ENCODE assay signal across 12 cellular contexts in genomic region chr3:133444071-133444774, GRCh38. TPM values are rescaled to one million over a fixed set of nuclear protein-coding genes. Genes with fewer than 3 reads are reported as not detected.
DNase-seq lines count a peak whose midpoint lies in the region; ATAC-seq, FAIRE-seq and TF ChIP-seq lines count a peak whose summit lies in the region.
"Had no signal": no experiment of that assay in that cellular context is flagged by ENCODE, and none has a peak within 500 bp of the region (broad histone marks: within the 10 kb centered on the region; RNA-seq: fewer than 3 reads in every experiment).

No MANE protein-coding gene starts in this region.

- H3K9me3 Mint-ChIP-seq in activated CD4-positive, alpha-beta T cell treated with anti-CD3 and anti-CD28 coated beads, Interleukin-2, amount 10 ng/mL, durations not matched to agents 7 days and 5 days: peaks cover 10% of the 10 kb centered on the region
- H3K9me3 Mint-ChIP-seq in stimulated activated memory B cell treated with anti-CD40 and anti-IgM and Interleukin-4, amounts not matched to agents 10 μg/mL and 1 μg/mL and 100 μg/mL, for 72 hours: peaks cover 7% of the 10 kb centered on the region
- peaks cover 0 to 5% (median 4%) of the 10 kb centered on the region in 5 donors for H3K9me3 Mint-ChIP-seq in CD8-positive, alpha-beta memory T cell

- H3K4me1 Mint-ChIP-seq in activated CD4-positive, alpha-beta T cell treated with anti-CD3 and anti-CD28 coated beads, Interleukin-2, amount 10 ng/mL, durations not matched to agents 7 days and 5 days: peaks cover 47% of the 10 kb centered on the region
- H3K4me1 Mint-ChIP-seq in stimulated activated memory B cell treated with anti-CD40 and anti-IgM and Interleukin-4, amounts not matched to agents 10 μg/mL and 1 μg/mL and 100 μg/mL, for 72 hours: peaks cover 69% of the 10 kb centered on the region
- peaks cover 33 to 46% (median 41%) of the 10 kb centered on the region in 3 donors for H3K4me1 Mint-ChIP-seq in CD8-positive, alpha-beta memory T cell

- H3K36me3 Mint-ChIP-seq in activated CD4-positive, alpha-beta T cell treated with anti-CD3 and anti-CD28 coated beads, Interleukin-2, amount 10 ng/mL, durations not matched to agents 7 days and 5 days (ENCODE audit: low read depth): peaks cover 13% of the 10 kb centered on the region
- peaks cover 8% of the 10 kb centered on the region for H3K36me3 Mint-ChIP-seq in stimulated activated memory B cell treated with anti-CD40 and anti-IgM and Interleukin-4, amounts not matched to agents 10 μg/mL and 1 μg/mL and 100 μg/mL, for 72 hours
- H3K36me3 Mint-ChIP-seq in CD8-positive, alpha-beta memory T cell: peaks cover 3 to 14% (median 3%) of the 10 kb centered on the region in 3 donors

- H3K36me3 ChIP-seq in bronchial epithelial cell (ENCODE audit: control insufficient read depth, insufficient read depth, low read length): no peaks in the 10 kb centered on the region
- no peaks in the 10 kb centered on the region for H3K36me3 ChIP-seq in CD8-positive, alpha-beta memory T cell (ENCODE audit: insufficient read depth, low read length)
- H3K36me3 ChIP-seq: BLaER1 treated with 17β-estradiol and CSF1 and Interleukin-3, amounts not matched to agents 10 nM and 100 nM; lower lobe of right lung had no signal

- ATAC-seq in stimulated activated memory B cell treated with anti-CD40 and anti-IgM and Interleukin-4, amounts not matched to agents 10 μg/mL and 1 μg/mL and 100 μg/mL, for 72 hours: no peak

- H3K27me3 ChIP-seq in bronchial epithelial cell (ENCODE audit: control insufficient read depth, insufficient read depth, low read length): no peaks in the 10 kb centered on the region
- H3K27me3 ChIP-seq in CD8-positive, alpha-beta memory T cell (ENCODE audit: insufficient read depth, low read length, poor library complexity, severe bottlenecking): no peaks in the 10 kb centered on the region

- no peaks in the 10 kb centered on the region for H3K27me3 Mint-ChIP-seq in activated CD4-positive, alpha-beta T cell treated with anti-CD3 and anti-CD28 coated beads, Interleukin-2, amount 10 ng/mL, durations not matched to agents 7 days and 5 days
- H3K27me3 Mint-ChIP-seq in stimulated activated memory B cell treated with anti-CD40 and anti-IgM and Interleukin-4, amounts not matched to agents 10 μg/mL and 1 μg/mL and 100 μg/mL, for 72 hours: no peaks in the 10 kb centered on the region
- no peaks in the 10 kb centered on the region for H3K27me3 Mint-ChIP-seq in CD8-positive, alpha-beta memory T cell

- no peak for DNase-seq in activated CD4-positive, alpha-beta T cell treated with anti-CD3 and anti-CD28 coated beads, Interleukin-2, amount 10 ng/mL, durations not matched to agents 7 days and 5 days
- no peak for DNase-seq in activated CD4-positive, alpha-beta T cell treated with anti-CD3 and anti-CD28 coated beads for 4 hours
- DNase-seq in NCI-H2029 (lab: John Stamatoyannopoulos, UW) (peak; percentile 62), bronchial epithelial cell (ENCODE audit: low read depth) (peak; percentile 92), foreskin melanocyte (no peak)
- DNase-seq in activated effector memory CD4-positive, alpha-beta T cell treated with anti-CD3 and anti-CD28 coated beads, Interleukin-2, amount 50 U/mL, for 16 hours: no peak
- no peak for DNase-seq in CD8-positive, alpha-beta memory T cell
- DNase-seq: lower lobe of right lung; stimulated activated CD4-positive, alpha-beta T cell treated with anti-CD3 and anti-CD28 coated beads, Interleukin-4, amount 100 ng/mL, for 1 hour had no signal

- no peaks in the 10 kb centered on the region for H3K9me3 ChIP-seq in CD8-positive, alpha-beta memory T cell (ENCODE audit: low read length)
- H3K9me3 ChIP-seq: lower lobe of right lung had no signal

- H3K27ac Mint-ChIP-seq in activated CD4-positive, alpha-beta T cell treated with anti-CD3 and anti-CD28 coated beads, Interleukin-2, amount 10 ng/mL, durations not matched to agents 7 days and 5 days: peak overlapping the region; percentile 70
- H3K27ac Mint-ChIP-seq in stimulated activated memory B cell treated with anti-CD40 and anti-IgM and Interleukin-4, amounts not matched to agents 10 μg/mL and 1 μg/mL and 100 μg/mL, for 72 hours: peak overlapping the region; percentile 46
- H3K27ac Mint-ChIP-seq in CD8-positive, alpha-beta memory T cell: peak overlapping the region in 1 of 8 donors; percentile 42

- H3K4me1 ChIP-seq in CD8-positive, alpha-beta memory T cell (ENCODE audit: insufficient read depth, low read length): peaks cover 22% of the 10 kb centered on the region

- no peak overlapping the region for H3K4me3 ChIP-seq in bronchial epithelial cell (ENCODE audit: low read depth, low read length)
- H3K4me3 ChIP-seq in CD8-positive, alpha-beta memory T cell (ENCODE audit: low read length): no peak overlapping the region
- H3K4me3 ChIP-seq: BLaER1 treated with 17β-estradiol and CSF1 and Interleukin-3, amounts not matched to agents 10 nM and 100 nM; lower lobe of right lung had no signal

- POLR2A ChIA-PET in activated CD4-positive, alpha-beta T cell treated with anti-CD3 and anti-CD28 coated beads, Interleukin-2, amount 10 ng/mL, durations not matched to agents 7 days and 5 days (lab: Charles Lee): no interaction called here
- POLR2A ChIA-PET in CD8-positive, alpha-beta memory T cell (lab: Charles Lee): no interaction called here

- no peak overlapping the region for H3K4me3 Mint-ChIP-seq in activated CD4-positive, alpha-beta T cell treated with anti-CD3 and anti-CD28 coated beads, Interleukin-2, amount 10 ng/mL, durations not matched to agents 7 days and 5 days
- H3K4me3 Mint-ChIP-seq in stimulated activated memory B cell treated with anti-CD40 and anti-IgM and Interleukin-4, amounts not matched to agents 10 μg/mL and 1 μg/mL and 100 μg/mL, for 72 hours: no peak overlapping the region
- no peak overlapping the region for H3K4me3 Mint-ChIP-seq in CD8-positive, alpha-beta memory T cell

- H3K27ac ChIP-seq in CD8-positive, alpha-beta memory T cell (ENCODE audit: low read depth, low read length): no peak overlapping the region
- H3K27ac ChIP-seq: BLaER1 treated with 17β-estradiol and CSF1 and Interleukin-3, amounts not matched to agents 10 nM and 100 nM; lower lobe of right lung had no signal

- FAIRE-seq in bronchial epithelial cell (lab: Jason Lieb, UNC): peak; percentile 83

- TF ChIP-seq CTCF in bronchial epithelial cell (IDR thresholded peaks at IDR 0.05; ENCODE audit: insufficient read depth, low read length, severe bottlenecking): no peak

- CTCF ChIA-PET in activated CD4-positive, alpha-beta T cell treated with anti-CD3 and anti-CD28 coated beads, Interleukin-2, amount 10 ng/mL, durations not matched to agents 7 days and 5 days (lab: Charles Lee): interaction anchor here (0.7 to 0.8 kb wide), 2 partner anchors 10 to 23 kb away, joined by 3 to 4 read pairs; no protein-coding TSS in a partner anchor
- CTCF ChIA-PET in CD8-positive, alpha-beta memory T cell (lab: Charles Lee): interaction anchor here (0.9 to 2.2 kb wide), 2 partner anchors 20 to 44 kb away, joined by 5 to 9 read pairs; no protein-coding TSS in a partner anchor

RNA-seq across cellular contexts. Expression of gene BFSP2, which starts 44.4 kb away (rescaled TPM):
- under 1 TPM in 1 of 2 experiments, not detected in 1; 0.33 TPM for total RNA-seq in activated CD4-positive, alpha-beta T cell treated with anti-CD3 and anti-CD28 coated beads, Interleukin-2, amount 10 ng/mL, durations not matched to agents 7 days and 5 days
- not detected in 2 replicates for total RNA-seq in bronchial epithelial cell
- not detected for total RNA-seq in CD8-positive, alpha-beta memory T cell
- 0.82 TPM for polyA plus RNA-seq in CD8-positive, alpha-beta memory T cell
- total RNA-seq: dermis microvascular lymphatic vessel endothelial cell, lower lobe of right lung had no signal

Comparison
In these comparisons a context has a peak if more than half of its experiments do, and no peak if none do; other contexts are left out.
1. DNase-seq: peak in NCI-H2029 (single experiment) and bronchial epithelial cell (single experiment); none in activated CD4-positive, alpha-beta T cell treated with anti-CD3 and anti-CD28 coated beads, Interleukin-2, amount 10 ng/mL, durations not matched to agents 7 days and 5 days (single experiment), activated CD4-positive, alpha-beta T cell treated with anti-CD3 and anti-CD28 coated beads for 4 hours (0 of 2), foreskin melanocyte (single experiment), activated effector memory CD4-positive, alpha-beta T cell treated with anti-CD3 and anti-CD28 coated beads, Interleukin-2, amount 50 U/mL, for 16 hours (single experiment) and CD8-positive, alpha-beta memory T cell (0 of 5).